1 cellular context compared by ENCODE assay signal in genomic region chr19:12550951-12551832, GRCh38.
A peak's percentile ranks its signal among the peaks of the same experiment; 100 is the strongest.
TF ChIP-seq lines count a peak whose summit lies in the region.

TSS of gene ZNF564 (minus strand) at chr19:12551482. CDS start at chr19:12551332, 150 bp downstream.

TF ChIP-seq in H1, 55 proteins besides CTCF, POLR2A, EP300 and RAD21 (continued from another document):
- TF ChIP-seq SP1 (IDR thresholded peaks at IDR 0.05; ENCODE audit: low read depth, low read length) (peak; percentile 98), CBX8 (IDR thresholded peaks at IDR 0.05; ENCODE audit: borderline replicate concordance, low read depth, low read length) (no peak), HDAC2 (IDR thresholded peaks at IDR 0.05; ENCODE audit: borderline replicate concordance in 1 of 2, low read depth in 2 of 2, low read length in 2 of 2) (no peak; a peak in 1 of 4 replicates), NRF1 (IDR thresholded peaks at IDR 0.05; ENCODE audit: low read depth, low read length) (no peak), CEBPB (IDR thresholded peaks at IDR 0.05; ENCODE audit: low read depth, low read length) (no peak), SP2 (IDR thresholded peaks at IDR 0.05; ENCODE audit: low read length) (peak; percentile 68; the same call in 1 of the 2 replicates), SIN3A (conservative IDR thresholded peaks at IDR 0.05 in 1 of 2, IDR thresholded peaks at IDR 0.05 in 1 of 2; ENCODE audit: low read depth in 1 of 2, low read length in 2 of 2) (peak in 1 of 2 experiments; percentile 44; a peak in 1 of 4 replicates), KDM1A (IDR thresholded peaks at IDR 0.05; ENCODE audit: borderline replicate concordance, low read length) (no peak), CHD2 (IDR thresholded peaks at IDR 0.05; ENCODE audit: low read length) (peak; percentile 90), TAF1 (IDR thresholded peaks at IDR 0.05; ENCODE audit: low read depth, low read length) (peak; percentile 93), PHF8 (conservative IDR thresholded peaks at IDR 0.05; ENCODE audit: low read depth, low read length) (peak; percentile 92), GTF2F1 (IDR thresholded peaks at IDR 0.05; ENCODE audit: borderline replicate concordance, low read depth, low read length) (peak; percentile 74; the same call in 1 of the 2 replicates), SAP30 (IDR thresholded peaks at IDR 0.05; ENCODE audit: insufficient read depth, insufficient replicate concordance, low read length) (peak; percentile 32), BRCA1 (IDR thresholded peaks at IDR 0.05; ENCODE audit: low read depth, low read length) (no peak), FOSL1 (IDR thresholded peaks at IDR 0.05; ENCODE audit: insufficient read depth, low read depth, low read length) (no peak), TCF12 (IDR thresholded peaks at IDR 0.05; ENCODE audit: low read depth, low read length) (no peak), EZH2 (IDR thresholded peaks at IDR 0.05; ENCODE audit: low read depth, low read length, severe bottlenecking) (no peak), CBX5 (IDR thresholded peaks at IDR 0.05; ENCODE audit: low read depth, low read length) (no peak), RFX5 (IDR thresholded peaks at IDR 0.05; ENCODE audit: borderline replicate concordance, low read depth, low read length) (no peak), JUN (IDR thresholded peaks at IDR 0.05; ENCODE audit: low read depth, low read length) (no peak), BACH1 (IDR thresholded peaks at IDR 0.05; ENCODE audit: low read length) (no peak), SIRT6 (IDR thresholded peaks at IDR 0.05; ENCODE audit: low read length) (no peak), NANOG (IDR thresholded peaks at IDR 0.05; ENCODE audit: insufficient read depth, low read depth, low read length, poor library complexity, severe bottlenecking) (no peak), KDM5A (IDR thresholded peaks at IDR 0.05; ENCODE audit: low read length) (peak; percentile 57; the same call in 1 of the 2 replicates), ZNF274 (IDR thresholded peaks at IDR 0.05; ENCODE audit: borderline replicate concordance, extremely low read depth, low read length) (no peak), TBP (IDR thresholded peaks at IDR 0.05; ENCODE audit: low read depth, low read length) (peak; percentile 91), SIX5 (IDR thresholded peaks at IDR 0.05; ENCODE audit: low read depth, low read length) (no peak), CHD7 (IDR thresholded peaks at IDR 0.05; ENCODE audit: insufficient replicate concordance, low read length) (no peak), BCL11A (IDR thresholded peaks at IDR 0.05; ENCODE audit: low read depth in 2 of 2, low read length in 2 of 2) (no peak), CREB1 (IDR thresholded peaks at IDR 0.05) (peak; percentile 25; the same call in 1 of the 2 replicates), HDAC6 (IDR thresholded peaks at IDR 0.05; ENCODE audit: low read depth, low read length) (no peak), CTBP2 (IDR thresholded peaks at IDR 0.05; ENCODE audit: borderline replicate concordance, insufficient read depth, insufficient read length, low read length) (no peak), TEAD4 (IDR thresholded peaks at IDR 0.05; ENCODE audit: low read depth, low read length) (0 out of 2 replicates have a peak, but pooled peaks have one; percentile 46), JUND (IDR thresholded peaks at IDR 0.05; ENCODE audit: low read length) (no peak), SRF (IDR thresholded peaks at IDR 0.05; ENCODE audit: low read depth, low read length) (no peak), POLR2AphosphoS5 (IDR thresholded peaks at IDR 0.05; ENCODE audit: low read depth, low read length) (peak; percentile 73), EGR1 (IDR thresholded peaks at IDR 0.05; ENCODE audit: borderline replicate concordance, low read depth, low read length) (0 out of 2 replicates have a peak, but pooled peaks have one; percentile 11), KDM4A (IDR thresholded peaks at IDR 0.05; ENCODE audit: low read depth, low read length, severe bottlenecking) (peak; percentile 59), USF2 (IDR thresholded peaks at IDR 0.05; ENCODE audit: low read length) (no peak), MAX (IDR thresholded peaks at IDR 0.05) (no peak), YY1 (IDR thresholded peaks at IDR 0.05; ENCODE audit: low read depth, low read length) (no peak), ATF2 (IDR thresholded peaks at IDR 0.05; ENCODE audit: low read length) (no peak), SP4 (IDR thresholded peaks at IDR 0.05; ENCODE audit: low read length) (peak; percentile 91; the same call in 1 of the 2 replicates), TAF7 (optimal IDR thresholded peaks at IDR 0.05; ENCODE audit: borderline replicate concordance, low read depth, low read length) (no peak), RBBP5 (IDR thresholded peaks at IDR 0.05; ENCODE audit: borderline replicate concordance, low read depth, low read length) (peak; percentile 35; the same call in 1 of the 2 replicates), POU5F1 (IDR thresholded peaks at IDR 0.05; ENCODE audit: low read depth, low read length) (no peak), RXRA (IDR thresholded peaks at IDR 0.05; ENCODE audit: insufficient read depth, low read depth, low read length) (no peak), SUZ12 (IDR thresholded peaks at IDR 0.05; ENCODE audit: low read length) (no peak), ASH2L (IDR thresholded peaks at IDR 0.05; ENCODE audit: low read length) (peak; percentile 89)
- TF ChIP-seq, protein P1, sequence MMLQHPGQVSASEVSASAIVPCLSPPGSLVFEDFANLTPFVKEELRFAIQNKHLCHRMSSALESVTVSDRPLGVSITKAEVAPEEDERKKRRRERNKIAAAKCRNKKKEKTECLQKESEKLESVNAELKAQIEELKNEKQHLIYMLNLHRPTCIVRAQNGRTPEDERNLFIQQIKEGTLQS (IDR thresholded peaks at IDR 0.05; ENCODE audit: insufficient read depth, low read depth, low read length), result no peak
- TF ChIP-seq, protein P2, sequence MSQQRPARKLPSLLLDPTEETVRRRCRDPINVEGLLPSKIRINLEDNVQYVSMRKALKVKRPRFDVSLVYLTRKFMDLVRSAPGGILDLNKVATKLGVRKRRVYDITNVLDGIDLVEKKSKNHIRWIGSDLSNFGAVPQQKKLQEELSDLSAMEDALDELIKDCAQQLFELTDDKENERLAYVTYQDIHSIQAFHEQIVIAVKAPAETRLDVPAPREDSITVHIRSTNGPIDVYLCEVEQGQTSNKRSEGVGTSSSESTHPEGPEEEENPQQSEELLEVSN (IDR thresholded peaks at IDR 0.05), result peak; percentile 30; the same call in 1 of the 2 replicates
